ENCODE assay signal across 15 cellular contexts in genomic region chr1:118300808-118301207, GRCh38.
DNase-seq lines count a peak whose midpoint lies in the region; TF ChIP-seq lines count a peak whose summit lies in the region.
"Had no signal": no experiment of that assay in that cellular context is flagged by ENCODE, and none has a peak within 500 bp of the region (broad histone marks: within the 10 kb centered on the region; RNA-seq: fewer than 3 reads in every experiment).

No MANE protein-coding gene starts in this region.

- no peak overlapping the region for H3K9ac ChIP-seq in endodermal cell (ENCODE audit: extremely low read depth, low read length, poor library complexity, severe bottlenecking)
- H3K9ac ChIP-seq in skeletal muscle tissue (ENCODE audit: low read depth in 1 of 3, low read length in 3 of 3) = peak overlapping the region; percentile 8 to 47 (median 26)

- TF ChIP-seq CTCF in endodermal cell (conservative IDR thresholded peaks at IDR 0.05) = no peak

- no peak overlapping the region for H3K27ac Mint-ChIP-seq in endodermal cell
- H3K27ac Mint-ChIP-seq: B cell; CD8-positive, alpha-beta T cell had no signal

- H3K4me1 ChIP-seq in endodermal cell (ENCODE audit: control insufficient read depth, insufficient read depth, low read length) (no peaks in the 10 kb centered on the region), skeletal muscle tissue (ENCODE audit: control insufficient read depth in 3 of 3, insufficient read depth in 3 of 3, low read length in 3 of 3) (peaks cover 50 to 68% (median 61%) of the 10 kb centered on the region in 3 donors)
- H3K4me1 ChIP-seq: Peyer's patch had no signal

- no peaks in the 10 kb centered on the region for H3K9me3 Mint-ChIP-seq in endodermal cell

- DNase-seq in NCI-H69 (lab: John Stamatoyannopoulos, UW) (peak; percentile 26), endodermal cell (peak; percentile 47), myocyte (ENCODE audit: low read depth) (peak; percentile 72), GM03348 (ENCODE audit: low spot score) (no peak), DMS53 treated with DMSO at 0.1 percent for 48 hours (lab: John Stamatoyannopoulos, UW; ENCODE audit: unreplicated experiment) (no peak), germinal center (ENCODE audit: low spot score) (no peak), COLO668 (lab: John Stamatoyannopoulos, UW; ENCODE audit: unreplicated experiment) (no peak)
- DNase-seq: CD8-positive, alpha-beta T cell; Kasumi-1; MV-4-11; NCI-H774; Peyer's patch; SHP77 had no signal

- no peak overlapping the region for H3K4me3 Mint-ChIP-seq in endodermal cell
- H3K4me3 Mint-ChIP-seq: B cell; CD8-positive, alpha-beta T cell had no signal

- no peaks in the 10 kb centered on the region for H3K36me3 Mint-ChIP-seq in endodermal cell (ENCODE audit: low read depth)
- H3K36me3 Mint-ChIP-seq: CD8-positive, alpha-beta T cell had no signal

- no peaks in the 10 kb centered on the region for H3K9me3 ChIP-seq in endodermal cell (ENCODE audit: control insufficient read depth, low read length)
- no peaks in the 10 kb centered on the region for H3K9me3 ChIP-seq in skeletal muscle tissue (ENCODE audit: control insufficient read depth in 3 of 3, low read length in 3 of 3)
- H3K9me3 ChIP-seq: Peyer's patch had no signal

- H3K36me3 ChIP-seq in endodermal cell (ENCODE audit: control insufficient read depth, insufficient read depth, low read length) (no peaks in the 10 kb centered on the region), skeletal muscle tissue (ENCODE audit: control insufficient read depth in 3 of 3, insufficient read depth in 3 of 3, low read length in 3 of 3) (no peaks in the 10 kb centered on the region)
- H3K36me3 ChIP-seq: Peyer's patch had no signal

- H3K27ac ChIP-seq in endodermal cell (ENCODE audit: low read depth, low read length) = no peak overlapping the region
- H3K27ac ChIP-seq in skeletal muscle tissue (ENCODE audit: low read depth, low read length) = peak overlapping the region; percentile 94
- H3K27ac ChIP-seq: Peyer's patch had no signal

- peaks cover 12% of the 10 kb centered on the region for H3K4me1 Mint-ChIP-seq in endodermal cell
- H3K4me1 Mint-ChIP-seq: B cell had no signal

- H3K4me3 ChIP-seq in endodermal cell (ENCODE audit: low read length) (no peak overlapping the region), skeletal muscle tissue (ENCODE audit: low read length in 3 of 3) (no peak overlapping the region)
- H3K4me3 ChIP-seq: Peyer's patch had no signal

- H3K27me3 Mint-ChIP-seq in endodermal cell (ENCODE audit: insufficient read depth) = no peaks in the 10 kb centered on the region
- H3K27me3 Mint-ChIP-seq: B cell had no signal

- H3K27me3 ChIP-seq in endodermal cell (ENCODE audit: control insufficient read depth, insufficient read depth, low read length, poor library complexity, severe bottlenecking) (no peaks in the 10 kb centered on the region), skeletal muscle tissue (ENCODE audit: control insufficient read depth in 3 of 3, insufficient read depth in 3 of 3, low read length in 3 of 3) (no peaks in the 10 kb centered on the region)
- H3K27me3 ChIP-seq: Peyer's patch had no signal

Comparison
In these comparisons a context has a peak if more than half of its experiments do, and no peak if none do; other contexts are left out.
1. DNase-seq: peak in NCI-H69 (single experiment), endodermal cell (single experiment) and myocyte (single experiment); none in GM03348 (single experiment), DMS53 treated with DMSO at 0.1 percent for 48 hours (single experiment), germinal center (single experiment) and COLO668 (single experiment).